ENCODE assay signal across 17 cellular contexts in the genomic region with DNA sequence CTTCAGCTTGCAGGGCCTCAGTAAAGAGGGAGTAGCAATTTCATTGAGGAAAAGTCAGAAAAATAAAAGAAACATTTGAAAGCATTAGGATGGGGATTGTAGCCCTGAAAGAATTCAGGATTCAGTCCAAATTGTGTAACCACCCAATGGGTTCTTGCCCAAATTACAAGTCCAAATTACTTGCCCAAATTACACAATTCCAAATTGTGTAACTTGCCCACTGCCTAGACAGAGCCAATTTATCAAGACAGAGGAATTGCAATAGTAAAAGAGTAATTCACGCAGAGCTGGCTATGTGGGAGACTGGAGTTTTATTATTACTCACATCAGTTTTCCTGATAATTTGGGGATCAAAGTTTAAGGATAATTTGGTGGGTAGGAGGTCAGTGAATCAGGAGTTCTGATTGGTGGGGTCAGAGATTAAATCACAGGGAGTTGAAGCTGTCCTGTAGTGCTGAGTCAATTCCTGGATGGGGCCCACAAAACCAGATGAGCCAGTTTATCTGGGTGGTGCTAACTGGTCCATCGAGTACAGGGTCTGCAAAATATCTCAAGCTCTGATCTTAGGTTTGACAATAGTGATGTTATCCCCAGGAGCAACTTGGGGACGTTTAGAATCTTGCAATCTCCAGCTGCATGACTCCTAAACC. TPM values are rescaled to one million over a fixed set of nuclear protein-coding genes. Genes with fewer than 3 reads are reported as not detected.
DNase-seq lines count a peak whose midpoint lies in the region; ATAC-seq and TF ChIP-seq lines count a peak whose summit lies in the region.
"Had no signal": no experiment of that assay in that cellular context is flagged by ENCODE, and none has a peak within 500 bp of the region (broad histone marks: within the 10 kb centered on the region; RNA-seq: fewer than 3 reads in every experiment).

No MANE protein-coding gene starts in this region.

- no peak overlapping the region for H3K23ac ChIP-seq in trophoblast cell (ENCODE audit: low read length)

- no peaks in the 10 kb centered on the region for H3K9me3 ChIP-seq in trophoblast cell (ENCODE audit: insufficient read depth, low read depth, low read length)
- H3K9me3 ChIP-seq: BE2C had no signal

- no peak overlapping the region for H2BK120ac ChIP-seq in trophoblast cell (ENCODE audit: insufficient read depth, low read length, poor library complexity)

- no peak overlapping the region for H4K8ac ChIP-seq in trophoblast cell (ENCODE audit: low read depth, low read length)

- intact Hi-C loops in posterior vena cava (cut with DNase I) = no loop called here

- H4K12ac ChIP-seq in trophoblast cell (ENCODE audit: low read depth, low read length) = no peak overlapping the region

- no peaks in the 10 kb centered on the region for H3K27me3 ChIP-seq in trophoblast cell (ENCODE audit: insufficient read depth, low read length)
- H3K27me3 ChIP-seq: BE2C had no signal

- no peak overlapping the region for H2AFZ ChIP-seq in trophoblast cell (ENCODE audit: insufficient read depth, low read length, poor library complexity)

- H3K27ac ChIP-seq in trophoblast cell (ENCODE audit: low read depth, low read length) = no peak overlapping the region

- TF ChIP-seq CTCF in AG10803 (conservative IDR thresholded peaks at IDR 0.05; ENCODE audit: low read length) = no peak

- DNase-seq in AG10803 (ENCODE audit: low read depth) = peak; percentile 60
- DNase-seq in HT-29 (ENCODE audit: low spot score) = peak; percentile 22
- DNase-seq in fibroblast of gingiva (ENCODE audit: low read depth) = peak; percentile 56
- peak; percentile 29 to 72 for DNase-seq in trophoblast cell
- no peak for DNase-seq in posterior vena cava (ENCODE audit: low spot score)
- DNase-seq in G401 (ENCODE audit: low spot score) = no peak
- DNase-seq: BE2C; CD8-positive, alpha-beta memory T cell; NCI-H1092; NCI-H1694; NCI-H2107; NCI-H345; NCI-H69 had no signal

- no peaks in the 10 kb centered on the region for H3K4me1 ChIP-seq in trophoblast cell (ENCODE audit: control insufficient read depth in 1 of 2, insufficient read depth in 2 of 2, low read length in 2 of 2)
- H3K4me1 ChIP-seq: BE2C had no signal

- H2AK5ac ChIP-seq in trophoblast cell (ENCODE audit: low read length) = no peak overlapping the region

- H2BK12ac ChIP-seq in trophoblast cell (ENCODE audit: low read length) = no peak overlapping the region

- no CpG with 5 or more reads among the region's 3 CpGs for WGBS in trophoblast cell (ENCODE audit: extremely low coverage, insufficient coverage, insufficient read length)

- H3K36me3 ChIP-seq in trophoblast cell (ENCODE audit: control insufficient read depth in 1 of 2, insufficient read depth in 2 of 2, low read length in 2 of 2) = no peaks in the 10 kb centered on the region
- H3K36me3 ChIP-seq: BE2C, HAP-1 had no signal

- H3K79me1 ChIP-seq in trophoblast cell (ENCODE audit: low read length) = no peaks in the 10 kb centered on the region

- H3K4me3 ChIP-seq in AG10803 (ENCODE audit: low read length) = no peak overlapping the region
- H3K4me3 ChIP-seq in trophoblast cell (ENCODE audit: low read depth, low read length) = no peak overlapping the region
- H3K4me3 ChIP-seq: HAP-1 had no signal

- no peak overlapping the region for H3K4me2 ChIP-seq in trophoblast cell (ENCODE audit: low read length)

- no peaks in the 10 kb centered on the region for H3K79me2 ChIP-seq in trophoblast cell (ENCODE audit: control insufficient read depth, insufficient read depth, low read length, poor library complexity)

- H3K9ac ChIP-seq in trophoblast cell (ENCODE audit: low read length) = no peak overlapping the region

- no peak overlapping the region for H3K4ac ChIP-seq in trophoblast cell (ENCODE audit: low read depth, low read length)

- no peak overlapping the region for H4K91ac ChIP-seq in trophoblast cell (ENCODE audit: low read depth, low read length)

- no peak overlapping the region for H2BK5ac ChIP-seq in trophoblast cell (ENCODE audit: low read depth, low read length, poor library complexity)

- no peak overlapping the region for H3K18ac ChIP-seq in trophoblast cell (ENCODE audit: low read length)

- H3K14ac ChIP-seq in trophoblast cell (ENCODE audit: low read length) = no peak overlapping the region

- in situ Hi-C loops in G401 (cut with HindIII; ENCODE audit: low sequenced_read_pairs) = no loop called here

- ATAC-seq in GM18517 (IDR thresholded peaks at IDR 0.05; ENCODE audit: unreplicated experiment) = no peak
- ATAC-seq in HG02840 (IDR thresholded peaks at IDR 0.05; ENCODE audit: low FRiP score, unreplicated experiment) = no peak
- ATAC-seq: Right ventricle myocardium inferior had no signal

RNA-seq across cellular contexts. Expression of gene PAGE5, which starts 18.1 kb away (rescaled TPM):
- 0.57 TPM in 1 of 2 replicates, not detected in the other for total RNA-seq in HT-29 (2014; rRNA removed; shearing (Covaris generic))
- polyA plus RNA-seq in trophoblast cell (2013) = not detected in 2 replicates
- total RNA-seq in posterior vena cava = not detected
- total RNA-seq in G401 (2014; rRNA removed; shearing (Covaris generic)) = not detected in 2 replicates
- total RNA-seq: Right ventricle myocardium inferior had no signal
- polyA plus RNA-seq: CD8-positive, alpha-beta memory T cell had no signal

Comparison
In these comparisons a context has a peak if more than half of its experiments do, and no peak if none do; other contexts are left out.
1. DNase-seq: peak in AG10803 (single experiment), HT-29 (single experiment), fibroblast of gingiva (single experiment) and trophoblast cell (2 of 2); none in posterior vena cava (single experiment) and G401 (single experiment).